Comparison of ENCODE assay signal across 8 cellular contexts in genomic region chr22:19178065-19178658, GRCh38. TPM values are rescaled to one million over a fixed set of nuclear protein-coding genes. Genes with fewer than 3 reads are reported as not detected.
DNase-seq lines count a peak whose midpoint lies in the region; ATAC-seq, FAIRE-seq and TF ChIP-seq lines count a peak whose summit lies in the region.

No MANE protein-coding gene starts in this region.

- H3K36me3 Mint-ChIP-seq in activated CD4-positive, alpha-beta T cell treated with anti-CD3 and anti-CD28 coated beads for 36 hours (ENCODE audit: low read depth) = no peaks in the 10 kb centered on the region

- H4K20me1 ChIP-seq in DOHH2 (ENCODE audit: control insufficient read depth, insufficient read depth, low read depth, low read length) (peaks cover 3% of the 10 kb centered on the region; the same call in 1 of the 2 replicates), H1 (replicated peaks in 1 of 2; ENCODE audit: control insufficient read depth in 1 of 2, insufficient read depth in 2 of 2, low read length in 2 of 2) (peaks cover 2 to 25% of the 10 kb centered on the region in 2 experiments)

- H3K4me3 ChIP-seq in DOHH2 (ENCODE audit: low read length) (peak overlapping the region; percentile 85), H1 (ENCODE audit: extremely low read depth in 1 of 4, insufficient read depth in 2 of 4, low read depth in 3 of 4, low read length in 4 of 4) (peak overlapping the region; percentile 52 to 93 (median 68)), mononuclear cell (ENCODE audit: low read length) (peak overlapping the region; percentile 62), thoracic aorta (peak overlapping the region; percentile 95)

- H3K4ac ChIP-seq in H1 (replicated peaks; ENCODE audit: insufficient read length, low read depth, low read length) = no peak overlapping the region

- peaks cover 8% of the 10 kb centered on the region for H3F3A ChIP-seq in DOHH2 (ENCODE audit: control insufficient read depth, insufficient read depth)

- no peak overlapping the region for H2BK12ac ChIP-seq in H1 (ENCODE audit: low read depth, low read length)

- no peaks in the 10 kb centered on the region for H3K9me3 ChIP-seq in DOHH2 (ENCODE audit: control insufficient read depth, insufficient read depth, low read length)
- no peaks in the 10 kb centered on the region for H3K9me3 ChIP-seq in H1 (ENCODE audit: insufficient read depth in 2 of 2, low read depth in 1 of 2, low read length in 1 of 2)
- no peaks in the 10 kb centered on the region for H3K9me3 ChIP-seq in mononuclear cell (ENCODE audit: low read depth, low read length)
- no peaks in the 10 kb centered on the region for H3K9me3 ChIP-seq in thoracic aorta

- no peaks in the 10 kb centered on the region for H3K9me2 ChIP-seq in DOHH2 (replicated peaks; ENCODE audit: control insufficient read depth, low read length)

- H2BK15ac ChIP-seq in H1 (ENCODE audit: low read length) = no peak overlapping the region

- H3K27me3 ChIP-seq in DOHH2 (ENCODE audit: control insufficient read depth, low read length) (no peaks in the 10 kb centered on the region), H1 (replicated peaks in 1 of 4; ENCODE audit: control insufficient read depth in 3 of 4, extremely low read depth in 1 of 4, insufficient read depth in 3 of 4, low read length in 3 of 4) (no peaks in the 10 kb centered on the region), mononuclear cell (ENCODE audit: insufficient read depth, low read length) (no peaks in the 10 kb centered on the region), thoracic aorta (replicated peaks; ENCODE audit: insufficient read depth) (no peaks in the 10 kb centered on the region)

- 1% methylated on average over 23 of the region's 80 CpGs; no CpG with 5 or more reads in 1 of the 2 experiments for WGBS in H1 (ENCODE audit: extremely low coverage in 1 of 2, insufficient coverage in 1 of 2, insufficient read length in 1 of 2, insufficient replicate concordance in 2 of 2, low coverage in 1 of 2, low lambda C conversion rate in 2 of 2, missing lambda C conversion rate in 1 of 2), 2 experiments

- H3K4me1 Mint-ChIP-seq in activated CD4-positive, alpha-beta T cell treated with anti-CD3 and anti-CD28 coated beads for 36 hours = peaks cover 34% of the 10 kb centered on the region

- H2BK5ac ChIP-seq in H1 (ENCODE audit: low read depth, low read length) = peak overlapping the region; percentile 81; the same call in 1 of the 2 replicates

- CTCF ChIA-PET in activated CD4-positive, alpha-beta T cell treated with anti-CD3 and anti-CD28 coated beads for 36 hours (lab: Charles Lee) = interaction anchor here (1.0 to 1.4 kb wide), 4 partner anchors 47 to 454 kb away, joined by 3 to 4 read pairs (median 4); no protein-coding TSS in a partner anchor
- CTCF ChIA-PET in H1 (lab: Charles Lee; ENCODE audit: partially characterized antibody) = interaction anchor here (1.1 to 3.3 kb wide), 17 partner anchors 10 to 296 kb away, joined by 3 to 13 read pairs (median 4); partner anchors contain the start of genes CLTCL1 and ESS2

- no peak; a peak in 1 of 3 replicates for TF ChIP-seq POLR2A in H1 (IDR thresholded peaks at IDR 0.05; ENCODE audit: control extremely low read depth in 1 of 2, low read depth in 2 of 2, low read length in 2 of 2)

- TF ChIP-seq RAD21 in H1 (IDR thresholded peaks at IDR 0.05 in 1 of 2, conservative IDR thresholded peaks at IDR 0.05 in 1 of 2; ENCODE audit: low read depth in 2 of 2, low read length in 2 of 2) = no peak

- peaks cover 52% of the 10 kb centered on the region for H3K79me2 ChIP-seq in DOHH2 (ENCODE audit: control insufficient read depth, low read length)
- H3K79me2 ChIP-seq in H1 (ENCODE audit: control insufficient read depth in 1 of 2, insufficient read depth in 2 of 2, low read length in 2 of 2) = peaks cover 0 to 15% of the 10 kb centered on the region in 2 experiments; a peak in 2 of 4 replicates

- no peak overlapping the region for H3K23ac ChIP-seq in H1 (ENCODE audit: insufficient read length)

- DNase-seq in HT-29 (ENCODE audit: low spot score) (peak; percentile 71), H1 (ENCODE audit: low read depth in 1 of 2, low spot score in 2 of 2) (peak in 1 of 2 experiments; percentile 73), thoracic aorta (ENCODE audit: low spot score) (no peak), NCI-H187 (lab: John Stamatoyannopoulos, UW) (no peak)
- DNase-seq in activated CD4-positive, alpha-beta T cell treated with anti-CD3 and anti-CD28 coated beads for 36 hours = peak; percentile 66

- H3K27ac Mint-ChIP-seq in activated CD4-positive, alpha-beta T cell treated with anti-CD3 and anti-CD28 coated beads for 36 hours = no peak overlapping the region

- intact Hi-C loops in activated CD4-positive, alpha-beta T cell treated with anti-CD3 and anti-CD28 coated beads for 36 hours (cut with DNase I, micrococcal nuclease) = loop anchor here (1.0 to 5.0 kb wide), 15 partner anchors 33 to 764 kb away; partner anchors contain the start of genes C22orf39 (in 2 of the 2), CDC45 (in 2 of the 2), CLTCL1 (in 2 of the 2) and ESS2 (in 2 of the 2)

- peak overlapping the region; percentile 78; the same call in 1 of the 2 replicates for H3K18ac ChIP-seq in H1 (ENCODE audit: extremely low read depth, low read length)

- H2AFZ ChIP-seq in H1 (ENCODE audit: low read length) = no peak overlapping the region

- no peaks in the 10 kb centered on the region for H3K27me3 Mint-ChIP-seq in activated CD4-positive, alpha-beta T cell treated with anti-CD3 and anti-CD28 coated beads for 36 hours

- H3K9ac ChIP-seq in H1 (replicated peaks in 1 of 4; ENCODE audit: extremely low read depth in 1 of 4, low read depth in 3 of 4, low read length in 3 of 4) = peak overlapping the region in 3 of 4 experiments; percentile 54 to 80 (median 66); a peak in 5 of 7 replicates

- H3K27ac ChIP-seq in DOHH2 (ENCODE audit: low read depth, low read length) = peak overlapping the region; percentile 54
- peak overlapping the region; percentile 74; the same call in 1 of the 2 replicates for H3K27ac ChIP-seq in H1 (ENCODE audit: low read depth, low read length)
- H3K27ac ChIP-seq in thoracic aorta = peak overlapping the region; percentile 85 to 88

- POLR2A ChIA-PET in activated CD4-positive, alpha-beta T cell treated with anti-CD3 and anti-CD28 coated beads for 36 hours (lab: Charles Lee) = interaction anchor here (0.5 to 1.0 kb wide), 6 partner anchors 33 to 952 kb away, joined by 3 to 6 read pairs (median 3); partner anchors contain the start of genes CDC45 and ESS2
- POLR2A ChIA-PET in H1 (lab: Charles Lee; ENCODE audit: partially characterized antibody) = interaction anchor here (1.3 to 3.1 kb wide), 9 partner anchors 8 to 269 kb away, joined by 3 to 11 read pairs (median 5); partner anchors contain the start of genes CLTCL1, HIRA and MRPL40

- H3K14ac ChIP-seq in H1 (ENCODE audit: insufficient read length) = no peak overlapping the region

- no peak for TF ChIP-seq EP300 in H1 (IDR thresholded peaks at IDR 0.05; ENCODE audit: borderline replicate concordance in 1 of 2, low read depth in 2 of 2, low read length in 2 of 2)

- H3K56ac ChIP-seq in H1 (replicated peaks; ENCODE audit: insufficient read length, low read depth, low read length) = no peak overlapping the region

- no peak overlapping the region for H2BK120ac ChIP-seq in H1 (replicated peaks; ENCODE audit: low read depth, low read length)

- peak; percentile 18 for ATAC-seq in GM21367 (IDR thresholded peaks at IDR 0.05; ENCODE audit: unreplicated experiment)
- peak; percentile 34 for ATAC-seq in activated CD4-positive, alpha-beta T cell treated with anti-CD3 and anti-CD28 coated beads for 36 hours
- peak; percentile 31 for ATAC-seq in thoracic aorta (ENCODE audit: insufficient number of reproducible peaks, low FRiP score, low read depth)

- H3K4me1 ChIP-seq in DOHH2 (ENCODE audit: control insufficient read depth, low read length) (peaks cover 55% of the 10 kb centered on the region), H1 (replicated peaks in 1 of 4; ENCODE audit: control insufficient read depth in 3 of 4, insufficient read depth in 4 of 4, low read length in 3 of 4) (peaks cover 0 to 36% (median 25%) of the 10 kb centered on the region in 4 experiments; a peak in 6 of 7 replicates), mononuclear cell (ENCODE audit: insufficient read depth, low read length) (peaks cover 41% of the 10 kb centered on the region), thoracic aorta (ENCODE audit: control insufficient read depth in 1 of 2, low read depth in 2 of 2) (peaks cover 19 to 38% of the 10 kb centered on the region in 2 donors)

- peak overlapping the region; percentile 67 for H4K5ac ChIP-seq in H1 (ENCODE audit: insufficient read length, low read depth, low read length)

- peak overlapping the region; percentile 83 for H4K91ac ChIP-seq in H1 (replicated peaks; ENCODE audit: insufficient read length, low read length)

- H3K23me2 ChIP-seq in H1 (ENCODE audit: low read depth, low read length) = peaks cover 7% of the 10 kb centered on the region; the same call in 1 of the 2 replicates

- FAIRE-seq in H1 (lab: Jason Lieb, UNC) = no peak

- no peaks in the 10 kb centered on the region for H3K9me3 Mint-ChIP-seq in activated CD4-positive, alpha-beta T cell treated with anti-CD3 and anti-CD28 coated beads for 36 hours (ENCODE audit: low read depth)

- H3K36me3 ChIP-seq in DOHH2 (ENCODE audit: control insufficient read depth, low read length) (peaks cover 42% of the 10 kb centered on the region), H1 (ENCODE audit: control insufficient read depth in 2 of 4, insufficient read depth in 4 of 4, low read length in 3 of 4) (peaks cover 0 to 9% (median 0%) of the 10 kb centered on the region in 4 experiments; a peak in 2 of 8 replicates), thoracic aorta (no peaks in the 10 kb centered on the region)

- H3K79me1 ChIP-seq in H1 (ENCODE audit: low read depth, low read length) = peaks cover 7% of the 10 kb centered on the region; the same call in 1 of the 2 replicates

- no peak overlapping the region for H2AK5ac ChIP-seq in H1 (ENCODE audit: low read depth, low read length)

- TF ChIP-seq CTCF in DOHH2 (IDR thresholded peaks at IDR 0.05; ENCODE audit: low read depth, low read length, poor library complexity, severe bottlenecking) (no peak), H1 (IDR thresholded peaks at IDR 0.05; ENCODE audit: control extremely low read depth in 1 of 3, insufficient read depth in 1 of 3, low read depth in 1 of 3, low read length in 3 of 3) (no peak), thoracic aorta (IDR thresholded peaks at IDR 0.05) (no peak)

- H3K4me2 ChIP-seq in DOHH2 (ENCODE audit: low read length) (peak overlapping the region; percentile 88), H1 (ENCODE audit: insufficient read depth in 1 of 2, low read depth in 2 of 2, low read length in 2 of 2) (peak overlapping the region; percentile 35 to 87)

- H4K8ac ChIP-seq in H1 (ENCODE audit: extremely low read depth, insufficient read depth, low read length) = peak overlapping the region; percentile 77

- no peak overlapping the region for H2BK20ac ChIP-seq in H1 (ENCODE audit: low read length)

- H3K4me3 Mint-ChIP-seq in activated CD4-positive, alpha-beta T cell treated with anti-CD3 and anti-CD28 coated beads for 36 hours = peak overlapping the region; percentile 75

RNA-seq across cellular contexts. Expression of gene SLC25A1, which starts 0.4 kb away (rescaled TPM):
- total RNA-seq in HT-29 (2014; rRNA removed; shearing (Covaris generic)) = 462 and 466 TPM in 2 replicates
- total RNA-seq in activated CD4-positive, alpha-beta T cell treated with anti-CD3 and anti-CD28 coated beads for 36 hours = 10 to 100 TPM; 48.5 to 52.8 TPM
- total RNA-seq in H1 (2021; fragmentation: NEBNext Ultra II Directional; extraction: Animal tissue kit (Norgen Biotek cat#: 25700)) = 148 and 157 TPM in 2 replicates
- polyA plus RNA-seq in H1 (2011; rRNA removed) = 110 and 183 TPM in 2 replicates
- 111 TPM for polyA plus RNA-seq in H1 (2011; cell fraction: cytosol; rRNA removed)
- 127 TPM for polyA plus RNA-seq in H1 (2011; cell fraction: nucleus; rRNA removed)
- 74.1 to 161 TPM (median 156 TPM) in 4 replicates for polyA plus RNA-seq in H1 (2012, experiment 1 of 2)
- 175 TPM for polyA plus RNA-seq in H1 (2012, experiment 2 of 2)
- 102 TPM for polyA plus RNA-seq in H1 (2013, experiment 1 of 2)
- 94.5 TPM for polyA plus RNA-seq in H1 (2013, experiment 2 of 2)
- 47.6 and 69.7 TPM in 2 replicates for polyA minus RNA-seq in H1 (2011; rRNA and poly(A)+ RNA removed)
- 67.6 TPM for polyA minus RNA-seq in H1 (2011; cell fraction: cytosol; rRNA and poly(A)+ RNA removed)
- polyA minus RNA-seq in H1 (2011; cell fraction: nucleus; rRNA and poly(A)+ RNA removed) = 43.8 TPM
- total RNA-seq in mononuclear cell (12.4 TPM), thoracic aorta (10 to 100 TPM; 26.2 to 65.1 TPM)

RNA-seq across cellular contexts. Expression of gene GSC2, which starts 28.1 kb away (rescaled TPM):
- total RNA-seq in HT-29 (2014; rRNA removed; shearing (Covaris generic)) = not detected in 2 replicates
- not detected for total RNA-seq in activated CD4-positive, alpha-beta T cell treated with anti-CD3 and anti-CD28 coated beads for 36 hours
- 0.42 and 0.48 TPM in 2 replicates for total RNA-seq in H1 (2021; fragmentation: NEBNext Ultra II Directional; extraction: Animal tissue kit (Norgen Biotek cat#: 25700))
- polyA plus RNA-seq in H1 (2011; rRNA removed) = 0.17 and 0.19 TPM in 2 replicates
- polyA plus RNA-seq in H1 (2011; cell fraction: cytosol; rRNA removed) = 0.08 TPM
- not detected for polyA plus RNA-seq in H1 (2011; cell fraction: nucleus; rRNA removed)
- polyA plus RNA-seq in H1 (2012, experiment 1 of 2) = 0.31 TPM in 2 of 4 replicates, not detected in the others
- polyA plus RNA-seq in H1 (2012, experiment 2 of 2) = not detected
- polyA plus RNA-seq in H1 (2013, experiment 1 of 2) = 0.04 TPM
- 0.09 TPM for polyA plus RNA-seq in H1 (2013, experiment 2 of 2)
- not detected in 2 replicates for polyA minus RNA-seq in H1 (2011; rRNA and poly(A)+ RNA removed)
- polyA minus RNA-seq in H1 (2011; cell fraction: cytosol; rRNA and poly(A)+ RNA removed) = not detected
- polyA minus RNA-seq in H1 (2011; cell fraction: nucleus; rRNA and poly(A)+ RNA removed) = not detected
- total RNA-seq in mononuclear cell (not detected), thoracic aorta (not detected)

RNA-seq across cellular contexts. Expression of gene ESS2, which starts 33.7 kb away (rescaled TPM):
- 18.1 and 23.4 TPM in 2 replicates for total RNA-seq in HT-29 (2014; rRNA removed; shearing (Covaris generic))
- 10 to 100 TPM; 12.9 to 13.4 TPM for total RNA-seq in activated CD4-positive, alpha-beta T cell treated with anti-CD3 and anti-CD28 coated beads for 36 hours
- total RNA-seq in H1 (2021; fragmentation: NEBNext Ultra II Directional; extraction: Animal tissue kit (Norgen Biotek cat#: 25700)) = 16.0 and 18.6 TPM in 2 replicates
- 12.2 and 16.7 TPM in 2 replicates for polyA plus RNA-seq in H1 (2011; rRNA removed)
- polyA plus RNA-seq in H1 (2011; cell fraction: cytosol; rRNA removed) = 18.9 TPM
- polyA plus RNA-seq in H1 (2011; cell fraction: nucleus; rRNA removed) = 17.1 TPM
- polyA plus RNA-seq in H1 (2012, experiment 1 of 2) = 10.7 to 15.4 TPM (median 14.2 TPM) in 4 replicates
- 10.9 TPM for polyA plus RNA-seq in H1 (2012, experiment 2 of 2)
- polyA plus RNA-seq in H1 (2013, experiment 1 of 2) = 9.0 TPM
- polyA plus RNA-seq in H1 (2013, experiment 2 of 2) = 9.0 TPM
- polyA minus RNA-seq in H1 (2011; rRNA and poly(A)+ RNA removed) = 4.1 and 5.7 TPM in 2 replicates
- 5.6 TPM for polyA minus RNA-seq in H1 (2011; cell fraction: cytosol; rRNA and poly(A)+ RNA removed)
- 4.3 TPM for polyA minus RNA-seq in H1 (2011; cell fraction: nucleus; rRNA and poly(A)+ RNA removed)
- total RNA-seq in mononuclear cell (24.0 TPM), thoracic aorta (10 to 100 TPM; 19.0 to 30.7 TPM)

RNA-seq across cellular contexts. Expression of gene TSSK2, which starts 47.1 kb away (rescaled TPM):
- total RNA-seq in HT-29 (2014; rRNA removed; shearing (Covaris generic)) = not detected in 2 replicates
- not detected for total RNA-seq in activated CD4-positive, alpha-beta T cell treated with anti-CD3 and anti-CD28 coated beads for 36 hours
- total RNA-seq in H1 (2021; fragmentation: NEBNext Ultra II Directional; extraction: Animal tissue kit (Norgen Biotek cat#: 25700)) = not detected in 2 replicates
- polyA plus RNA-seq in H1 (2011; rRNA removed) = not detected in 2 replicates
- not detected for polyA plus RNA-seq in H1 (2011; cell fraction: cytosol; rRNA removed)
- polyA plus RNA-seq in H1 (2011; cell fraction: nucleus; rRNA removed) = not detected
- polyA plus RNA-seq in H1 (2012, experiment 1 of 2) = not detected in 4 replicates
- polyA plus RNA-seq in H1 (2012, experiment 2 of 2) = not detected
- not detected for polyA plus RNA-seq in H1 (2013, experiment 1 of 2)
- 0.02 TPM for polyA plus RNA-seq in H1 (2013, experiment 2 of 2)
- 0.13 TPM in 1 of 2 replicates, not detected in the other for polyA minus RNA-seq in H1 (2011; rRNA and poly(A)+ RNA removed)
- not detected for polyA minus RNA-seq in H1 (2011; cell fraction: cytosol; rRNA and poly(A)+ RNA removed)
- polyA minus RNA-seq in H1 (2011; cell fraction: nucleus; rRNA and poly(A)+ RNA removed) = not detected
- 0.21 TPM for total RNA-seq in mononuclear cell
- not detected for total RNA-seq in thoracic aorta

RNA-seq across cellular contexts. Expression of gene DGCR2, which starts 56.0 kb away (rescaled TPM):
- total RNA-seq in HT-29 (2014; rRNA removed; shearing (Covaris generic)) = 105 and 114 TPM in 2 replicates
- total RNA-seq in activated CD4-positive, alpha-beta T cell treated with anti-CD3 and anti-CD28 coated beads for 36 hours = 10 to 100 TPM; 23.7 to 27.5 TPM
- 62.2 and 65.5 TPM in 2 replicates for total RNA-seq in H1 (2021; fragmentation: NEBNext Ultra II Directional; extraction: Animal tissue kit (Norgen Biotek cat#: 25700))
- 42.3 and 74.8 TPM in 2 replicates for polyA plus RNA-seq in H1 (2011; rRNA removed)
- polyA plus RNA-seq in H1 (2011; cell fraction: cytosol; rRNA removed) = 42.6 TPM
- polyA plus RNA-seq in H1 (2011; cell fraction: nucleus; rRNA removed) = 58.0 TPM
- polyA plus RNA-seq in H1 (2012, experiment 1 of 2) = 49.8 to 57.4 TPM (median 51.5 TPM) in 4 replicates
- 59.6 TPM for polyA plus RNA-seq in H1 (2012, experiment 2 of 2)
- polyA plus RNA-seq in H1 (2013, experiment 1 of 2) = 53.6 TPM
- polyA plus RNA-seq in H1 (2013, experiment 2 of 2) = 60.2 TPM
- polyA minus RNA-seq in H1 (2011; rRNA and poly(A)+ RNA removed) = 47.2 and 62.3 TPM in 2 replicates
- polyA minus RNA-seq in H1 (2011; cell fraction: cytosol; rRNA and poly(A)+ RNA removed) = 46.5 TPM
- 33.3 TPM for polyA minus RNA-seq in H1 (2011; cell fraction: nucleus; rRNA and poly(A)+ RNA removed)
- total RNA-seq in mononuclear cell (31.2 TPM), thoracic aorta (100 to 1,000 TPM in 1 of 2 donors, 10 to 100 TPM in 1; 42.1 to 105 TPM)

Comparison
In these comparisons a context has a peak if more than half of its experiments do, and no peak if none do; other contexts are left out.
1. DNase-seq: peak in HT-29 (single experiment) and activated CD4-positive, alpha-beta T cell treated with anti-CD3 and anti-CD28 coated beads for 36 hours (single experiment); none in thoracic aorta (single experiment) and NCI-H187 (0 of 2).
2. Peak in every context shown above with its lines, with median percentiles within 50 percentile points of each other: H3K27ac ChIP-seq, H3K4me3 ChIP-seq and ATAC-seq.